ENCODE assay signal across 8 cellular contexts in genomic region chr4:145618210-145618911, GRCh38. TPM values are rescaled to one million over a fixed set of nuclear protein-coding genes. Genes with fewer than 3 reads are reported as not detected.
A peak's percentile ranks its signal among the peaks of the same experiment; 100 is the strongest.
DNase-seq lines count a peak whose midpoint lies in the region; ATAC-seq, FAIRE-seq and TF ChIP-seq lines count a peak whose summit lies in the region.

No MANE protein-coding gene starts in this region.

- H3K4me1 ChIP-seq in A549 = peaks cover 15% of the 10 kb centered on the region

- peak overlapping the region; percentile 93 for H3K4me3 Mint-ChIP-seq in T-helper 1 cell treated with Interleukin-12 subunit alpha and Interleukin-12 subunit beta and Interleukin-4 antibody, amounts not matched to agents 30 μg/mL and 1 μg/mL, for 36 hours
- H3K4me3 Mint-ChIP-seq in stimulated activated naive B cell treated with anti-CD40 and anti-IgM and Interleukin-4, amounts not matched to agents 10 μg/mL and 1 μg/mL and 100 μg/mL, for 72 hours = peak overlapping the region; percentile 94 to 99

- H3K4me1 Mint-ChIP-seq in T-helper 1 cell treated with Interleukin-12 subunit alpha and Interleukin-12 subunit beta and Interleukin-4 antibody, amounts not matched to agents 30 μg/mL and 1 μg/mL, for 36 hours (ENCODE audit: low read depth) = peaks cover 38% of the 10 kb centered on the region
- peaks cover 7 to 18% of the 10 kb centered on the region in 2 donors for H3K4me1 Mint-ChIP-seq in stimulated activated naive B cell treated with anti-CD40 and anti-IgM and Interleukin-4, amounts not matched to agents 10 μg/mL and 1 μg/mL and 100 μg/mL, for 72 hours

- TF ChIP-seq EP300 in A549 (IDR thresholded peaks at IDR 0.05) = no peak

- CTCF ChIA-PET in A549 (lab: Yijun Ruan, JAX) = interaction anchor here (0.9 to 4.1 kb wide), 7 partner anchors 8 to 401 kb away, joined by 3 to 43 read pairs (median 5); no protein-coding TSS in a partner anchor

- POLR2A ChIA-PET in A549 (lab: Yijun Ruan, JAX) = no interaction called here

- no peak for FAIRE-seq in A549 (lab: Jason Lieb, UNC)

- no peak for TF ChIP-seq RAD21 in A549 (conservative IDR thresholded peaks at IDR 0.05 in 1 of 2, IDR thresholded peaks at IDR 0.05 in 1 of 2)

- WGBS in A549 (ENCODE audit: missing lambda C conversion rate) = 20% methylated on average over 16 of the region's 16 CpGs

- peak overlapping the region; percentile 99 for H3K27ac Mint-ChIP-seq in T-helper 1 cell treated with Interleukin-12 subunit alpha and Interleukin-12 subunit beta and Interleukin-4 antibody, amounts not matched to agents 30 μg/mL and 1 μg/mL, for 36 hours
- peak overlapping the region; percentile 98 for H3K27ac Mint-ChIP-seq in stimulated activated naive B cell treated with anti-CD40 and anti-IgM and Interleukin-4, amounts not matched to agents 10 μg/mL and 1 μg/mL and 100 μg/mL, for 72 hours

- DNase-seq in A549 (ENCODE audit: low read depth in 1 of 2, low spot score in 1 of 2) (peak in 1 of 2 experiments; percentile 9), cerebellar cortex (ENCODE audit: low spot score) (peak; percentile 42), left lobe of liver (ENCODE audit: low spot score) (no peak)
- DNase-seq in stimulated activated naive B cell treated with anti-CD40 and anti-IgM and Interleukin-4, amounts not matched to agents 10 μg/mL and 1 μg/mL and 100 μg/mL, for 72 hours = no peak

- H3K4me3 ChIP-seq in A549 = peak overlapping the region; percentile 74

- ATAC-seq in A549 (peak in 1 of 2 experiments; percentile 7; a peak in 2 of 6 replicates), GM19395 (IDR thresholded peaks at IDR 0.05; ENCODE audit: unreplicated experiment) (peak; percentile 4), left lobe of liver (peak; percentile 1), HG03457 (IDR thresholded peaks at IDR 0.05; ENCODE audit: unreplicated experiment) (no peak), GM21528 (IDR thresholded peaks at IDR 0.05; ENCODE audit: low FRiP score, unreplicated experiment) (no peak)
- ATAC-seq in stimulated activated naive B cell treated with anti-CD40 and anti-IgM and Interleukin-4, amounts not matched to agents 10 μg/mL and 1 μg/mL and 100 μg/mL, for 72 hours (replicated peaks) = peak in 1 of 2 donors; percentile 2

- H3K36me3 Mint-ChIP-seq in T-helper 1 cell treated with Interleukin-12 subunit alpha and Interleukin-12 subunit beta and Interleukin-4 antibody, amounts not matched to agents 30 μg/mL and 1 μg/mL, for 36 hours (ENCODE audit: low read depth) = peaks cover 8% of the 10 kb centered on the region
- peaks cover 11 to 15% of the 10 kb centered on the region in 2 donors for H3K36me3 Mint-ChIP-seq in stimulated activated naive B cell treated with anti-CD40 and anti-IgM and Interleukin-4, amounts not matched to agents 10 μg/mL and 1 μg/mL and 100 μg/mL, for 72 hours

- H3K9me3 ChIP-seq in A549 = no peaks in the 10 kb centered on the region

- peaks cover 4% of the 10 kb centered on the region for H3K9me3 Mint-ChIP-seq in T-helper 1 cell treated with Interleukin-12 subunit alpha and Interleukin-12 subunit beta and Interleukin-4 antibody, amounts not matched to agents 30 μg/mL and 1 μg/mL, for 36 hours
- H3K9me3 Mint-ChIP-seq in stimulated activated naive B cell treated with anti-CD40 and anti-IgM and Interleukin-4, amounts not matched to agents 10 μg/mL and 1 μg/mL and 100 μg/mL, for 72 hours = peaks cover 2 to 4% of the 10 kb centered on the region in 2 donors

- peak overlapping the region; percentile 93 for H3K4me2 ChIP-seq in A549

- peak overlapping the region; percentile 95 to 96 for H3K27ac ChIP-seq in A549

- TF ChIP-seq CTCF in A549 (IDR thresholded peaks at IDR 0.05) = no peak

- peaks cover 4% of the 10 kb centered on the region for H3K27me3 Mint-ChIP-seq in T-helper 1 cell treated with Interleukin-12 subunit alpha and Interleukin-12 subunit beta and Interleukin-4 antibody, amounts not matched to agents 30 μg/mL and 1 μg/mL, for 36 hours (ENCODE audit: low read depth)
- H3K27me3 Mint-ChIP-seq in stimulated activated naive B cell treated with anti-CD40 and anti-IgM and Interleukin-4, amounts not matched to agents 10 μg/mL and 1 μg/mL and 100 μg/mL, for 72 hours = no peaks in the 10 kb centered on the region

- no peak for TF ChIP-seq POLR2A in A549 (IDR thresholded peaks at IDR 0.05; ENCODE audit: low read length)

TF ChIP-seq in A549, 52 proteins besides CTCF, POLR2A, EP300 and RAD21:
- TF ChIP-seq TP53 (CRISPR knock-in tag; IDR thresholded peaks at IDR 0.05) (no peak), RCOR1 (IDR thresholded peaks at IDR 0.05; ENCODE audit: low read depth, low read length) (no peak), BHLHE40 (IDR thresholded peaks at IDR 0.05; ENCODE audit: low read depth, low read length) (no peak), PBX3 (IDR thresholded peaks at IDR 0.05) (no peak)

RNA-seq across cellular contexts. Expression of gene MMAA, which starts 0.8 kb away (rescaled TPM):
- polyA plus RNA-seq in A549 (2011; rRNA removed) (2.6 and 4.0 TPM in 2 replicates), A549 (2017; fragmentation: RNase III; extraction: RNeasy Plus Mini Kit Qiagen cat#74134 plus additional on column Dnase treatment) (0.98 to 1.5 TPM (median 1.3 TPM) in 3 replicates)
- 0.52 and 0.67 TPM in 2 replicates for polyA plus RNA-seq in A549 (2012; cell fraction: cytosol; rRNA removed)
- 0.12 and 0.20 TPM in 2 replicates for polyA plus RNA-seq in A549 (2012; cell fraction: nucleus; rRNA removed)
- polyA minus RNA-seq in A549 (2011; rRNA and poly(A)+ RNA removed) = 1.7 and 1.9 TPM in 2 replicates
- 20.7 TPM for total RNA-seq in left lobe of liver

Comparison
In these comparisons a context has a peak if more than half of its experiments do, and no peak if none do; other contexts are left out.
1. ATAC-seq: peak in GM19395 (single experiment) and left lobe of liver (single experiment); none in HG03457 (single experiment) and GM21528 (single experiment).